18 cellular contexts compared by ENCODE assay signal in the genomic region with DNA sequence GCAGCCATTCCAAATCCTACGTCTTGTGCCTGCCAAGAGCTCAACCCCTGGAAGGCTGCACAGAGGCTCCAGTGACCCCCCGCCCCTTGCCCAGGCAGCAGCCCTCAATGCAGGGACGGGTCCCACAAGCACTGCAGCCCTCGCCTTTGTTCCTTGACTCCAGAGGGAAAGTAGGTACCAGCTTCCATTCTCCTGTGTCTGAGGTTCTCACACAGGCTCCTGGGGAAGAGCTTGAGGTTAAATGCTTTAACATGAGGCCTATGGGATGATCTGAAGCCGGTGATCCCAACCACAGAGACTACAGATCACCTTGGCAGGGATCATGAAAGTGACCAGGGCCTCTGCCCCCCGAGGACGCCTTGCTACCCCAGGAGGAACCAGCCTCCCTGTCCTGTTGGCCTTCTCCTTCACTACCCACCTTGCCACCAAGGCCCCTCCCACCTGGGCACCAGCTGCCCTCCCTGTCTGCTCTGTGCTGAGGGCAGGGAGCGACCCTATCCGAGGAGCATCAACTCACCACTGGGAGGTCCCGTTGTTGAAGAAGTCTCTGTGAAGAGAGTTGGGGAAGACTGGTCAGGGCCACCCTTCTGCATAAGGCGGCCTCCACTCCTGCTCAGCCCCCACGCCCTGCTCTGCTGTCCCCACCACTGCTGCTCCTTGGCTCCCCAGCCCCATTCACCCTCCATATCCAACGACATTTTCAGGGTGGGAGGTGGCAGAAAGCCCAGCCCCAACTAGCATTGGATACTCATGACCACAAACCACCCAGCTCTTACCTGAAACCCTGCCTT.
"Had no signal": no experiment of that assay in that cellular context is flagged by ENCODE, and none has a peak within 500 bp of the region (broad histone marks: within the 10 kb centered on the region; RNA-seq: fewer than 3 reads in every experiment).

No MANE protein-coding gene starts in this region.

- DNase-seq: effector memory CD8-positive, alpha-beta T cell; esophagus squamous epithelium; foreskin fibroblast; glutamatergic neuron; islet precursor cell; left ventricle myocardium superior; naive thymus-derived CD4-positive, alpha-beta T cell; nephron progenitor cell; stimulated activated CD4-positive, alpha-beta T cell treated with anti-CD3 and anti-CD28 coated beads, Interleukin-2, amount 100 ng/mL, for 48 hours; stimulated activated naive CD4-positive, alpha-beta T cell treated with Interleukin-2 at 50 U/mL for 16 hours; uterus had no signal

- H3K4me1 Mint-ChIP-seq: nephron progenitor cell had no signal

- H3K9me3 ChIP-seq: esophagus squamous epithelium, gastroesophageal sphincter, neutrophil, right atrium auricular region, uterus had no signal

- ATAC-seq: effector memory CD8-positive, alpha-beta T cell; gastroesophageal sphincter; left ventricle myocardium superior; naive thymus-derived CD4-positive, alpha-beta T cell had no signal

- H3K36me3 Mint-ChIP-seq: naive thymus-derived CD4-positive, alpha-beta T cell; type B pancreatic cell had no signal

- H3K27ac Mint-ChIP-seq: dendritic cell treated with granulocyte-macrophage colony-stimulating factor and Interleukin-4, amounts not matched to agents 40 ng/mL and 50 ng/mL, for 4 days; effector memory CD8-positive, alpha-beta T cell; naive thymus-derived CD4-positive, alpha-beta T cell; nephron progenitor cell; type B pancreatic cell had no signal

- H3K36me3 ChIP-seq: neutrophil, uterus had no signal

- H3K9me3 Mint-ChIP-seq: dendritic cell treated with granulocyte-macrophage colony-stimulating factor and Interleukin-4, amounts not matched to agents 40 ng/mL and 50 ng/mL, for 4 days; effector memory CD8-positive, alpha-beta T cell; type B pancreatic cell had no signal

- H3K27me3 ChIP-seq: esophagus squamous epithelium, gastroesophageal sphincter, neutrophil, right atrium auricular region, uterus had no signal

- H3K4me2 ChIP-seq: smooth muscle cell had no signal

- H3K4me3 ChIP-seq: esophagus squamous epithelium, gastroesophageal sphincter, right atrium auricular region, smooth muscle cell, uterus had no signal

- H3K27ac ChIP-seq: epithelial cell of prostate, esophagus squamous epithelium, neutrophil, right atrium auricular region, uterus had no signal

- H3K4me3 Mint-ChIP-seq: dendritic cell treated with granulocyte-macrophage colony-stimulating factor and Interleukin-4, amounts not matched to agents 40 ng/mL and 50 ng/mL, for 4 days; effector memory CD8-positive, alpha-beta T cell; naive thymus-derived CD4-positive, alpha-beta T cell; nephron progenitor cell; type B pancreatic cell had no signal

- H3K4me1 ChIP-seq: esophagus squamous epithelium, right atrium auricular region, uterus had no signal

- H3K27me3 Mint-ChIP-seq: type B pancreatic cell had no signal
